1 cellular context compared by ENCODE assay signal in the genomic region with DNA sequence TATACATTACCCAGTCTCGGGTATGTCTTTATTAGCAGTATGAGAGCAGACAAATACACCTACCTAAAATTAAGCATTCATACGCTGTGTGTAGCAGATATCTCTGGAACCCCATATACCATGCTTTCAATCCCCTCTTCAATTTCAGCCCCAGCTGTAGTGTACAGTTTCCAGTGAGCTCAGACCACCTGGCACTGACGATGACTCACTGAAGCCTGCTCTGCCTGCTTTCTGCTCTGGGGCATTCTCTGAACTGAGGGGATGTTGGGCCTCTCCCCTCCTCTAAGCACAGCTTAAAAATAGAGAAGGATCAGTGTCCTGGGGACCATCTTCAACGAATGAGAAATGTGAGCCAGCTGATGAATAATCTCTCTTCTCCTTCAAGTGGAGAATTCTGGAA.
TF ChIP-seq lines count a peak whose summit lies in the region.

No MANE protein-coding gene starts in this region.

TF ChIP-seq in SK-N-SH treated with all-trans-retinoic acid at 6 μM for 48 hours, 23 proteins besides CTCF, POLR2A, EP300 and RAD21 (continued from another document):
- TF ChIP-seq, protein P1, sequence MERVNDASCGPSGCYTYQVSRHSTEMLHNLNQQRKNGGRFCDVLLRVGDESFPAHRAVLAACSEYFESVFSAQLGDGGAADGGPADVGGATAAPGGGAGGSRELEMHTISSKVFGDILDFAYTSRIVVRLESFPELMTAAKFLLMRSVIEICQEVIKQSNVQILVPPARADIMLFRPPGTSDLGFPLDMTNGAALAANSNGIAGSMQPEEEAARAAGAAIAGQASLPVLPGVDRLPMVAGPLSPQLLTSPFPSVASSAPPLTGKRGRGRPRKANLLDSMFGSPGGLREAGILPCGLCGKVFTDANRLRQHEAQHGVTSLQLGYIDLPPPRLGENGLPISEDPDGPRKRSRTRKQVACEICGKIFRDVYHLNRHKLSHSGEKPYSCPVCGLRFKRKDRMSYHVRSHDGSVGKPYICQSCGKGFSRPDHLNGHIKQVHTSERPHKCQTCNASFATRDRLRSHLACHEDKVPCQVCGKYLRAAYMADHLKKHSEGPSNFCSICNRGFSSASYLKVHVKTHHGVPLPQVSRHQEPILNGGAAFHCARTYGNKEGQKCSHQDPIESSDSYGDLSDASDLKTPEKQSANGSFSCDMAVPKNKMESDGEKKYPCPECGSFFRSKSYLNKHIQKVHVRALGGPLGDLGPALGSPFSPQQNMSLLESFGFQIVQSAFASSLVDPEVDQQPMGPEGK (CRISPR knock-in tag; IDR thresholded peaks at IDR 0.05; ENCODE audit: borderline replicate concordance) = no peak
- no peak for TF ChIP-seq BACH2 (CRISPR knock-in tag; IDR thresholded peaks at IDR 0.05; ENCODE audit: borderline replicate concordance)
